ENCODE assay signal across 8 cellular contexts in the genomic region with DNA sequence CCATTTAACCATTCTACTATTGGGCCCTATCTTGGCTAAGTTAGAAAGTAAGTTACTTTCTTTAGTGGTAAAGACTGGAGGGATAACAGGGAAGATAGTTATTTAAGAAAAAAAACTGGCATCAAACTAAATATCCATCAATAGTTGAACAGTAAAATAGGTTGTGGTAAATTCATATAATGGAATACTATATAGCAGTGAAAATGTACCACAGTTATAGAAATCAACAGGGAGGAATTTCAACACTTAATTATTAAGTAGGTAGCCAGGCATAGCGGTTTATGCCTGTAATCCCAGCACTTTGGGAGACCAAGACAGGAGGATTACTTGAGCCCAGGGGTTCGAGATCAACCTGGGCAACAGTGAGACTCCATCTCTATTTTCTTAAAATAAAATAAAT.
"Had no signal": no experiment of that assay in that cellular context is flagged by ENCODE, and none has a peak within 500 bp of the region (broad histone marks: within the 10 kb centered on the region; RNA-seq: fewer than 3 reads in every experiment).

No MANE protein-coding gene starts in this region.

- H3K27ac Mint-ChIP-seq: GM23338, H9, HFFc6, IgD-negative memory B cell had no signal

- ATAC-seq: GM23338, HepG2 had no signal

- H3K4me2 ChIP-seq: GM23338 had no signal

- H3K27me3 Mint-ChIP-seq: IgD-negative memory B cell had no signal

- H3K27ac ChIP-seq: HL-60 had no signal

- H3K4me3 ChIP-seq: GM23338 had no signal

- H3K9me3 Mint-ChIP-seq: H9, IgD-negative memory B cell had no signal

- H2AFZ ChIP-seq: GM23338 had no signal

- H3K36me3 Mint-ChIP-seq: IgD-negative memory B cell had no signal

- DNase-seq: H9, HCEC 1CT, HFFc6, KG1 had no signal

- H3K4me3 Mint-ChIP-seq: GM23338, H9, HFFc6 had no signal
